ENCODE assay signal across 8 cellular contexts in the genomic region with DNA sequence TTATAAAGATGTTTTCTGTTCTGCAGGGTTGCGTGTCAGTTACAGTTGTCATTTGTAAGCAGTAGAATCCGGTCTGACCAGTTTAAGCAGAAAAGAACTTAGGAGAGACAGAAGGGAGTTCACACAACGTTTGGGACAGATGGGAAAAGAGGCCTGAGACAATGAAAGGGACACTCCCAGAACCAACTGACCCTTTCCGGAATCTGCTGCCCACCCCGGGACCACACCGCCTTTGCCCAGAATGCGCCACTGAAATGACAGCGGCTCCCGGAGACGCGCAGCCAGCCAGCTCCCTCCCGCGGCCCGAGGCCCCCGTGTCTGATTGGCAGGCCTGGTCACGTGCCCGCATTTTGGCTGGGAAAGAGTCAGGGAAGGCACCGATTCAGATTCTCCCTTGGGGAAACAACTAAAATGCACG.
DNase-seq lines count a peak whose midpoint lies in the region; ATAC-seq and TF ChIP-seq lines count a peak whose summit lies in the region.

No MANE protein-coding gene starts in this region.

- no peaks in the 10 kb centered on the region for H3K36me3 ChIP-seq in Loucy (ENCODE audit: insufficient read depth, low read length)
- H3K36me3 ChIP-seq in hepatocyte (replicated peaks; ENCODE audit: insufficient read depth, low read depth), result no peaks in the 10 kb centered on the region
- H3K36me3 ChIP-seq in aorta (ENCODE audit: control insufficient read depth in 1 of 2, insufficient read depth in 2 of 2, low read length in 1 of 2), result no peaks in the 10 kb centered on the region

- H3K9me3 ChIP-seq in AG04450 (ENCODE audit: control insufficient read depth, insufficient read depth, low read length) (no peaks in the 10 kb centered on the region), Loucy (ENCODE audit: insufficient read depth, low read depth, low read length) (no peaks in the 10 kb centered on the region; the same call in 1 of the 2 replicates), hepatocyte (ENCODE audit: low read depth) (no peaks in the 10 kb centered on the region), aorta (ENCODE audit: control insufficient read depth, low read length) (no peaks in the 10 kb centered on the region)

- WGBS in hepatocyte (ENCODE audit: low lambda C conversion rate, missing lambda C conversion rate), result 1% methylated on average over 19 of the region's 19 CpGs
- 1 to 2% methylated on average over 19 of the region's 19 CpGs for WGBS in aorta, 2 donors

- H3K4me2 ChIP-seq in Loucy (ENCODE audit: low read depth, low read length, poor library complexity, severe bottlenecking), result no peak overlapping the region
- H3K4me2 ChIP-seq in hepatocyte, result peak overlapping the region; percentile 71

- no peak overlapping the region for H3K9ac ChIP-seq in Loucy (ENCODE audit: low read depth, low read length, poor library complexity, severe bottlenecking)

- intact Hi-C loops in aorta (cut with DNase I), result no loop called here

- no peaks in the 10 kb centered on the region for H4K20me1 ChIP-seq in Loucy (ENCODE audit: insufficient read depth, low read length, poor library complexity, severe bottlenecking)
- H4K20me1 ChIP-seq in hepatocyte (ENCODE audit: insufficient read depth, poor library complexity, severe bottlenecking), result no peaks in the 10 kb centered on the region

- DNase-seq in AG04450 (ENCODE audit: low read depth, low spot score), result no peak
- DNase-seq in GM19238 (ENCODE audit: insufficient read length, low spot score), result peak; percentile 42
- peak in 4 of 5 experiments; percentile 22 to 67 (median 30) for DNase-seq in T-helper 2 cell
- DNase-seq in astrocyte of the hippocampus (ENCODE audit: low read depth, low spot score), result peak; percentile 73
- peak; percentile 85 for DNase-seq in hepatocyte (ENCODE audit: low spot score)
- peak; percentile 80 for DNase-seq in retina
- DNase-seq in aorta, result peak; percentile 88 to 92

- peak; percentile 91 for ATAC-seq in aorta (ENCODE audit: low FRiP score)

- POLR2A ChIA-PET in AG04450 (lab: Yijun Ruan, JAX), result no interaction called here

- H3K4me3 ChIP-seq in AG04450 (ENCODE audit: low read depth, low read length) (peak overlapping the region; percentile 52), Loucy (ENCODE audit: low read length, poor library complexity, severe bottlenecking) (peak overlapping the region; percentile 45), hepatocyte (peak overlapping the region; percentile 13), aorta (ENCODE audit: low read length in 2 of 2) (peak overlapping the region; percentile 29 to 69)

- H3K9me2 ChIP-seq in Loucy (replicated peaks; ENCODE audit: low read depth, low read length), result no peaks in the 10 kb centered on the region
- no peaks in the 10 kb centered on the region for H3K9me2 ChIP-seq in hepatocyte (replicated peaks; ENCODE audit: insufficient read depth)

- H3K79me2 ChIP-seq in Loucy (ENCODE audit: insufficient read depth, low read length) (no peaks in the 10 kb centered on the region), hepatocyte (no peaks in the 10 kb centered on the region)

- H3K4me1 ChIP-seq in Loucy (ENCODE audit: insufficient read depth, low read length, poor library complexity, severe bottlenecking) (peaks cover 29% of the 10 kb centered on the region), hepatocyte (ENCODE audit: insufficient read depth) (peaks cover 9% of the 10 kb centered on the region), aorta (ENCODE audit: control insufficient read depth in 1 of 2, insufficient read depth in 2 of 2, low read length in 2 of 2) (no peaks in the 10 kb centered on the region)

- H3K27ac ChIP-seq in AG04450 (ENCODE audit: low read depth, low read length) (no peak overlapping the region), hepatocyte (peak overlapping the region; percentile 85), aorta (ENCODE audit: low read depth in 1 of 2, low read length in 2 of 2) (no peak overlapping the region)

- peak overlapping the region; percentile 68 for H2AFZ ChIP-seq in Loucy (ENCODE audit: low read length)
- peak overlapping the region; percentile 24 for H2AFZ ChIP-seq in hepatocyte

- TF ChIP-seq CTCF in AG04450 (IDR thresholded peaks at IDR 0.05; ENCODE audit: low read depth, low read length) (no peak), Loucy (conservative IDR thresholded peaks at IDR 0.05; ENCODE audit: low read length) (no peak), hepatocyte (IDR thresholded peaks at IDR 0.05; ENCODE audit: poor library complexity) (no peak)

- no peaks in the 10 kb centered on the region for H3F3A ChIP-seq in Loucy (ENCODE audit: low read depth)

- H3K27me3 ChIP-seq in AG04450 (ENCODE audit: control insufficient read depth, insufficient read depth, low read length) (no peaks in the 10 kb centered on the region), Loucy (ENCODE audit: insufficient read depth, low read length, poor library complexity, severe bottlenecking) (no peaks in the 10 kb centered on the region), hepatocyte (no peaks in the 10 kb centered on the region), aorta (ENCODE audit: control insufficient read depth in 1 of 2, insufficient read depth in 2 of 2, low read length in 1 of 2) (no peaks in the 10 kb centered on the region)

- CTCF ChIA-PET in AG04450 (lab: Charles Lee), result no interaction called here
